ENCODE assay signal across 12 cellular contexts in the genomic region with DNA sequence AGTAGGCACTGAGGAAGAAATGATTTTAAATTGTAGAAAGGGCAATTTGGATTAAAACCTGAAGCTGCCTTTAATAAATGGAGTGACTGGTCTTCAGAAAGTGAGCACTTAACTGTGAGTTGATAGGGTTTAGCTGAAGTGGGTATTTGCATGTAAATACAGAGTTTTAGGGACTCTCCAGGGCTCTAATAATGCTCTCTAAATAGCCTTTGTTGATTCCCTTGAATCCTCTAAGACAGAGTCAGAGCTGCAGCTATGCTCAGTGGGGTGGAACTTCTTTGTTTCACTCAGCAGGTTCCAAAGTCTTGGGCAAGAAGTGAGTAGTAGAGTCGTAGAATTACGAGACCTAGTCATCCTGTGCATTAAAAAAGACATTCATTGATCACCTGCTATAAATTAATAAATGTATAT. TPM values are rescaled to one million over a fixed set of nuclear protein-coding genes. Genes with fewer than 3 reads are reported as not detected.
A peak's percentile ranks its signal among the peaks of the same experiment; 100 is the strongest.
DNase-seq lines count a peak whose midpoint lies in the region; ATAC-seq lines count a peak whose summit lies in the region.
"Had no signal": no experiment of that assay in that cellular context is flagged by ENCODE, and none has a peak within 500 bp of the region (broad histone marks: within the 10 kb centered on the region; RNA-seq: fewer than 3 reads in every experiment).

No MANE protein-coding gene starts in this region.

- peaks cover 1% of the 10 kb centered on the region for H3K4me1 ChIP-seq in mesenchymal stem cell (ENCODE audit: control insufficient read depth, insufficient read depth, low read depth, low read length)

- DNase-seq in iPS-NIHi11 (ENCODE audit: low spot score), result peak; percentile 64
- no peak for DNase-seq in mesenchymal stem cell
- no peak for DNase-seq in activated T-cell treated with anti-CD3 and anti-CD28 coated beads for 4 hours
- DNase-seq in central memory CD4-positive, alpha-beta T cell, result no peak
- no peak for DNase-seq in NCI-H526 (lab: John Stamatoyannopoulos, UW)
- DNase-seq: activated T-cell treated with anti-CD3 and anti-CD28 coated beads, Interleukin-2, amount 50 U/mL, for 4 hours; DMS53; heart left ventricle; occipital lobe had no signal

- H3K4me2 ChIP-seq in mesenchymal stem cell (ENCODE audit: low read length, poor library complexity, severe bottlenecking), result no peak overlapping the region

- H3K79me1 ChIP-seq in mesenchymal stem cell (replicated peaks; ENCODE audit: low read length, poor library complexity, severe bottlenecking), result no peaks in the 10 kb centered on the region

- WGBS in mesenchymal stem cell, result no CpG with 5 or more reads among the region's 2 CpGs

- H3K23ac ChIP-seq in mesenchymal stem cell (ENCODE audit: low read length in 2 of 2), result no peak overlapping the region

- no peak overlapping the region for H4K8ac ChIP-seq in mesenchymal stem cell (ENCODE audit: low read length)

- ATAC-seq in GM18870 (IDR thresholded peaks at IDR 0.05; ENCODE audit: unreplicated experiment) (peak; percentile 97), GM21737 (IDR thresholded peaks at IDR 0.05; ENCODE audit: unreplicated experiment) (peak; percentile 92), HG03280 (IDR thresholded peaks at IDR 0.05; ENCODE audit: unreplicated experiment) (peak; percentile 85)
- ATAC-seq: activated T-cell treated with anti-CD3 and anti-CD28 coated beads, Interleukin-2, amount 50 U/mL, for 4 hours; heart left ventricle had no signal

- no peak overlapping the region for H3K18ac ChIP-seq in mesenchymal stem cell (ENCODE audit: low read depth in 1 of 2, low read length in 2 of 2)

- H4K91ac ChIP-seq in mesenchymal stem cell (ENCODE audit: low read length), result no peak overlapping the region

- H3K27me3 ChIP-seq in mesenchymal stem cell (ENCODE audit: control insufficient read depth in 1 of 2, insufficient read depth in 1 of 2, low read length in 2 of 2), result peaks cover 0 to 4% of the 10 kb centered on the region in 2 experiments
- H3K27me3 ChIP-seq: heart left ventricle had no signal

- H3K9ac ChIP-seq in mesenchymal stem cell (ENCODE audit: low read length), result no peak overlapping the region

- no peak overlapping the region for H3K4ac ChIP-seq in mesenchymal stem cell (ENCODE audit: low read depth in 1 of 2, low read length in 2 of 2)

- H3K27ac ChIP-seq in mesenchymal stem cell (ENCODE audit: low read length, poor library complexity, severe bottlenecking), result no peak overlapping the region
- H3K27ac ChIP-seq: heart left ventricle had no signal

- no peak overlapping the region for H2AFZ ChIP-seq in mesenchymal stem cell (ENCODE audit: low read depth, low read length)

- H2BK120ac ChIP-seq in mesenchymal stem cell (ENCODE audit: low read depth, low read length), result no peak overlapping the region

- H3K9me3 ChIP-seq in mesenchymal stem cell (ENCODE audit: control insufficient read depth, low read length), result no peaks in the 10 kb centered on the region
- H3K9me3 ChIP-seq: heart left ventricle had no signal

- H2BK12ac ChIP-seq in mesenchymal stem cell (ENCODE audit: low read length in 2 of 2), result no peak overlapping the region

- no peaks in the 10 kb centered on the region for H3K36me3 ChIP-seq in mesenchymal stem cell (ENCODE audit: control insufficient read depth in 1 of 2, insufficient read depth in 2 of 2, low read depth in 1 of 2, low read length in 2 of 2)
- H3K36me3 ChIP-seq: heart left ventricle had no signal

- no peak overlapping the region for H3K4me3 ChIP-seq in mesenchymal stem cell (ENCODE audit: insufficient read depth in 1 of 2, low read depth in 1 of 2, low read length in 2 of 2)
- H3K4me3 ChIP-seq: heart left ventricle had no signal

- no peak overlapping the region for H2BK15ac ChIP-seq in mesenchymal stem cell (ENCODE audit: low read depth, poor library complexity, severe bottlenecking)

- H3K14ac ChIP-seq in mesenchymal stem cell (ENCODE audit: low read length in 2 of 2), result no peak overlapping the region

- no peak overlapping the region for H2AK5ac ChIP-seq in mesenchymal stem cell (ENCODE audit: low read length, severe bottlenecking)

- H2BK5ac ChIP-seq in mesenchymal stem cell (ENCODE audit: low read depth, low read length, poor library complexity, severe bottlenecking), result no peak overlapping the region

RNA-seq across cellular contexts. Expression of a gene that starts 21.4 kb away (rescaled TPM):
- polyA plus RNA-seq in mesenchymal stem cell (2013, experiment 1 of 2), result not detected
- not detected for polyA plus RNA-seq in mesenchymal stem cell (2013, experiment 2 of 2)
- polyA plus RNA-seq: heart left ventricle had no signal
